Comparison of ENCODE assay signal across 25 cellular contexts in the genomic region with DNA sequence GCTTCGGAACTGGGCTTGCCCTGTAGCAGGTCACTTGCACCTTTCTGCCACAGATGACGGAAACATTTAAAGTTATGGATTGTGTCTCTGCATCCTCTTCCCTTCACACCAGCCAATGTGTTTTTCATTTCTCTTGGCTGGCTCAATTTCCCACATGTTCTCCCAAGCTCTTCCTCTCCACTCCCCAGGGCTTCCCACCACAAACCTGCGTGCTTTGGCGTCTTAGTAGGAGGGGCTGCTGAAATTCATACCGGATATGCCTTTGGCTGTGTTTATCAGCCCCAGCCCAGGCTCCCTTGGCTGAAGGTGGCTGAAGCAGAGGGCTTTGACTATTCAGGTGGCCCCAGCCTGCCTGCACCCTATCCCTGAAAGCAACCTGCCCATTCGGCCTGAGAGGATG. TPM values are rescaled to one million over a fixed set of nuclear protein-coding genes. Genes with fewer than 3 reads are reported as not detected.
DNase-seq lines count a peak whose midpoint lies in the region; ATAC-seq, FAIRE-seq and TF ChIP-seq lines count a peak whose summit lies in the region.
"Had no signal": no experiment of that assay in that cellular context is flagged by ENCODE, and none has a peak within 500 bp of the region (broad histone marks: within the 10 kb centered on the region; RNA-seq: fewer than 3 reads in every experiment).

No MANE protein-coding gene starts in this region.

- H3K27me3 Mint-ChIP-seq in astrocyte (ENCODE audit: low read depth, unreplicated experiment), result no peaks in the 10 kb centered on the region
- H3K27me3 Mint-ChIP-seq: activated naive CD8-positive, alpha-beta T cell had no signal

- H3K27me3 ChIP-seq in heart left ventricle, result no peaks in the 10 kb centered on the region
- H3K27me3 ChIP-seq in astrocyte (ENCODE audit: insufficient read depth, low read length), result no peaks in the 10 kb centered on the region
- H3K27me3 ChIP-seq in upper lobe of right lung, result no peaks in the 10 kb centered on the region
- H3K27me3 ChIP-seq in Peyer's patch, result no peaks in the 10 kb centered on the region
- H3K27me3 ChIP-seq: body of pancreas, left lung had no signal

- H3K4me1 ChIP-seq in heart left ventricle, result peaks cover 0 to 50% (median 27%) of the 10 kb centered on the region in 12 donors
- no peaks in the 10 kb centered on the region for H3K4me1 ChIP-seq in astrocyte (ENCODE audit: insufficient read depth, low read length)
- H3K4me1 ChIP-seq in upper lobe of right lung, result peaks cover 14% of the 10 kb centered on the region
- peaks cover 0 to 5% (median 0%) of the 10 kb centered on the region in 4 donors for H3K4me1 ChIP-seq in Peyer's patch
- H3K4me1 ChIP-seq: body of pancreas had no signal

- H3K27ac ChIP-seq in heart left ventricle (peak overlapping the region in 8 of 12 donors; percentile 3 to 45 (median 22)), astrocyte (ENCODE audit: low read depth, low read length) (no peak overlapping the region), upper lobe of right lung (peak overlapping the region; percentile 58), Peyer's patch (no peak overlapping the region)
- H3K27ac ChIP-seq: 22Rv1, body of pancreas had no signal

- no peak for TF ChIP-seq CTCF in heart left ventricle (IDR thresholded peaks at IDR 0.05)
- TF ChIP-seq CTCF in astrocyte (IDR thresholded peaks at IDR 0.05; ENCODE audit: insufficient read depth, low read depth, low read length), result no peak
- TF ChIP-seq CTCF in upper lobe of right lung (IDR thresholded peaks at IDR 0.05), result no peak
- no peak for TF ChIP-seq CTCF in Peyer's patch (IDR thresholded peaks at IDR 0.05)

- H3K36me3 Mint-ChIP-seq in astrocyte (ENCODE audit: low read depth, unreplicated experiment), result no peaks in the 10 kb centered on the region
- H3K36me3 Mint-ChIP-seq: activated naive CD8-positive, alpha-beta T cell had no signal

- TF ChIP-seq POLR2A in heart left ventricle (IDR thresholded peaks at IDR 0.05), result no peak
- TF ChIP-seq POLR2A in Peyer's patch (IDR thresholded peaks at IDR 0.05), result no peak

- no peak overlapping the region for H2AFZ ChIP-seq in astrocyte (ENCODE audit: low read depth, low read length)

- no peak for FAIRE-seq in astrocyte (lab: Jason Lieb, UNC)
- FAIRE-seq: colon, endometrium, GM18507 had no signal

- H3K9me3 ChIP-seq in heart left ventricle (no peaks in the 10 kb centered on the region), astrocyte (ENCODE audit: insufficient read depth, low read depth, low read length) (no peaks in the 10 kb centered on the region), upper lobe of right lung (no peaks in the 10 kb centered on the region), Peyer's patch (no peaks in the 10 kb centered on the region)
- H3K9me3 ChIP-seq: body of pancreas, left lung, SK-N-SH had no signal

- no peaks in the 10 kb centered on the region for H4K20me1 ChIP-seq in astrocyte (ENCODE audit: insufficient read depth, low read length)

- no peak overlapping the region for H3K4me2 ChIP-seq in astrocyte (ENCODE audit: low read length)
- H3K4me2 ChIP-seq: SK-N-SH had no signal

- intact Hi-C loops in heart left ventricle (cut with DNase I), result no loop called here
- intact Hi-C loops in Right ventricle myocardium inferior (cut with DNase I), result loop anchor here (2.0 kb wide), 1 partner anchor 32 kb away; the partner anchor contains the start of gene ADRB2
- intact Hi-C loops in upper lobe of right lung (cut with DNase I), result no loop called here

- no peak overlapping the region for H3K4me3 ChIP-seq in heart left ventricle
- H3K4me3 ChIP-seq in astrocyte (ENCODE audit: insufficient read depth, low read depth, low read length), result no peak overlapping the region
- H3K4me3 ChIP-seq in upper lobe of right lung, result no peak overlapping the region
- no peak overlapping the region for H3K4me3 ChIP-seq in Peyer's patch
- H3K4me3 ChIP-seq: body of pancreas, left lung had no signal

- no peaks in the 10 kb centered on the region for H3K79me2 ChIP-seq in astrocyte (ENCODE audit: insufficient read depth, low read length)

- no peaks in the 10 kb centered on the region for H3K36me3 ChIP-seq in heart left ventricle
- H3K36me3 ChIP-seq in astrocyte (ENCODE audit: insufficient read depth, low read length), result no peaks in the 10 kb centered on the region
- H3K36me3 ChIP-seq in upper lobe of right lung, result no peaks in the 10 kb centered on the region
- no peaks in the 10 kb centered on the region for H3K36me3 ChIP-seq in Peyer's patch
- H3K36me3 ChIP-seq: left lung had no signal

- peaks cover 5% of the 10 kb centered on the region for H3K4me1 Mint-ChIP-seq in astrocyte (ENCODE audit: low read depth, unreplicated experiment)

- ATAC-seq in heart left ventricle (peak; percentile 23 to 87 (median 34)), Right ventricle myocardium inferior (no peak), upper lobe of right lung (no peak)
- ATAC-seq: activated T-helper 17 cell treated with anti-CD3 and anti-CD28 coated beads, Interleukin-2, amount 50 U/mL, for 72 hours; body of pancreas; HCT116; left lung had no signal

- peak overlapping the region; percentile 31 for H3K4me3 Mint-ChIP-seq in astrocyte (ENCODE audit: unreplicated experiment)
- H3K4me3 Mint-ChIP-seq: activated naive CD8-positive, alpha-beta T cell; activated T-helper 17 cell treated with anti-CD3 and anti-CD28 coated beads, Interleukin-2, amount 50 U/mL, for 72 hours; T-helper 2 cell treated with Interferon-gamma antibody and Interleukin-4, amounts not matched to agents 5 μg/mL and 100 μg/mL, for 36 hours had no signal

- H3K9ac ChIP-seq in astrocyte (ENCODE audit: low read length), result no peak overlapping the region
- H3K9ac ChIP-seq: SK-N-SH had no signal

- no peaks in the 10 kb centered on the region for H3K9me3 Mint-ChIP-seq in astrocyte (ENCODE audit: unreplicated experiment)
- H3K9me3 Mint-ChIP-seq: activated T-helper 17 cell treated with anti-CD3 and anti-CD28 coated beads, Interleukin-2, amount 50 U/mL, for 72 hours; T-helper 2 cell treated with Interferon-gamma antibody and Interleukin-4, amounts not matched to agents 5 μg/mL and 100 μg/mL, for 36 hours had no signal

- WGBS in heart left ventricle, 4 donors, result 59 to 68% (median 62%) methylated on average over 6 of the region's 6 CpGs

- H3K27ac Mint-ChIP-seq in astrocyte (ENCODE audit: unreplicated experiment), result peak overlapping the region; percentile 29
- H3K27ac Mint-ChIP-seq: activated naive CD8-positive, alpha-beta T cell; activated T-helper 17 cell treated with anti-CD3 and anti-CD28 coated beads, Interleukin-2, amount 50 U/mL, for 72 hours; T-helper 2 cell treated with Interferon-gamma antibody and Interleukin-4, amounts not matched to agents 5 μg/mL and 100 μg/mL, for 36 hours had no signal

- DNase-seq in heart left ventricle (peak in 3 of 5 donors; percentile 47 to 53 (median 51)), Right ventricle myocardium inferior (ENCODE audit: missing footprints) (no peak), astrocyte (ENCODE audit: low read depth) (no peak), lung microvascular endothelial cell (ENCODE audit: low read depth in 2 of 2) (peak; percentile 50 to 74), upper lobe of right lung (no peak), Peyer's patch (no peak), superior temporal gyrus (ENCODE audit: extremely low spot score) (no peak)
- no peak for DNase-seq in activated CD8-positive, alpha-beta memory T cell treated with anti-CD3 and anti-CD28 coated beads for 24 hours
- DNase-seq: activated CD8-positive, alpha-beta memory T cell treated with anti-CD3 and anti-CD28 coated beads, Interleukin-2, amount 50 U/mL, for 4 hours; body of pancreas; KG1; left lung; NCI-H1436; NCI-H524 treated with DMSO at 0.1 percent for 48 hours; SK-N-SH; stimulated activated CD4-positive, alpha-beta T cell treated with anti-CD3 and anti-CD28 coated beads, Interleukin-2, amount 100 ng/mL, for 48 hours; stimulated activated naive CD4-positive, alpha-beta T cell had no signal

RNA-seq across cellular contexts. Expression of gene ADRB2, which starts 32.1 kb away (rescaled TPM):
- total RNA-seq in heart left ventricle (1 to 10 TPM; 3.4 to 8.3 (median 6.2) TPM), Right ventricle myocardium inferior (5.5 TPM), astrocyte (0.62 and 0.64 TPM in 2 replicates), lung microvascular endothelial cell (5.7 and 9.5 TPM in 2 replicates), upper lobe of right lung (28.0 TPM), Peyer's patch (1 to 10 TPM in 2 of 4 donors, under 1 TPM in 2; 0.53 to 7.4 (median 1.7) TPM)
- 1 to 10 TPM; 1.8 to 4.4 TPM for polyA plus RNA-seq in heart left ventricle

Comparison
In these comparisons a context has a peak if more than half of its experiments do, and no peak if none do; other contexts are left out.
1. ATAC-seq: peak in heart left ventricle (4 of 4); none in Right ventricle myocardium inferior (single experiment) and upper lobe of right lung (single experiment).
2. DNase-seq: peak in heart left ventricle (3 of 5) and lung microvascular endothelial cell (2 of 2); none in Right ventricle myocardium inferior (single experiment), astrocyte (single experiment), upper lobe of right lung (single experiment), Peyer's patch (0 of 3), superior temporal gyrus (single experiment) and activated CD8-positive, alpha-beta memory T cell treated with anti-CD3 and anti-CD28 coated beads for 24 hours (single experiment).
3. H3K27ac ChIP-seq: peak in heart left ventricle (8 of 12) and upper lobe of right lung (single experiment); none in astrocyte (single experiment) and Peyer's patch (0 of 4).